1 cellular context compared by ENCODE assay signal in the genomic region with DNA sequence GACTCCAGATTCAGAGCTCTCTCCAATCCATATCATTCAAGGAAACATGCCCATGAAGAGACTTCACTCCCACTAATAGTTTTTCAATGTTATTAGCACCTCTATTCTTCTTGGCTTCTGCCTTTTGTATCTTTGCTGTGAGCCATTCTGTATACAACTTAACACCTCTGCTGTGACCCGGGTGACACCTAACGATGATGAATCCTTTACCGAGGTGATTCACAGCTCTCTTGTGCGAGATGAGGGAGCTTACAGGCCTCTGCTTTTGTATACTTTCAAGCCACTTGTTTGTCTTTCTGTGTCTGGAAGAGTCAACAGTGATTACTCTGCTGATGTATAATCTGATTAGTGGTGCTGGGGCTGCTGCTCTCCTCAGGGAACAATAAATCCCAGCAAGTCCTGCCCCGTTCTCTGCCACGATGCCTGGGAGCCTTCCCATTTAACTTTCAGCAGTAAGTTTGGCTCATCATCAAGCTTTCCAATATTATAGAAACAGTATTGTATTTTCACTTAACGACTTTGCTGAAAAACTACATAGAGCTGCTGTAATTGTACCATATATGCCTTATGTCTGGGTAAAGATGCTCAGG.
TF ChIP-seq lines count a peak whose summit lies in the region.

No MANE protein-coding gene starts in this region.

TF ChIP-seq in SK-N-SH, 30 proteins besides CTCF, POLR2A, EP300 and RAD21 (continued from another document):
- TF ChIP-seq TEAD4 (IDR thresholded peaks at IDR 0.05; ENCODE audit: borderline replicate concordance, insufficient read depth): no peak
- TF ChIP-seq EZH2phosphoT487 (IDR thresholded peaks at IDR 0.05; ENCODE audit: borderline replicate concordance, low read depth): no peak
- TF ChIP-seq FOSL2 (IDR thresholded peaks at IDR 0.05; ENCODE audit: borderline replicate concordance, low read depth): no peak
